In genomic region chr11:73072935-73073481, GRCh38 we compare ENCODE assay signal across 9 cellular contexts.
DNase-seq lines count a peak whose midpoint lies in the region; ATAC-seq and TF ChIP-seq lines count a peak whose summit lies in the region.
"Had no signal": no experiment of that assay in that cellular context is flagged by ENCODE, and none has a peak within 500 bp of the region (broad histone marks: within the 10 kb centered on the region; RNA-seq: fewer than 3 reads in every experiment).

No MANE protein-coding gene starts in this region.

- TF ChIP-seq CTCF in osteoblast (IDR thresholded peaks at IDR 0.05; ENCODE audit: extremely low read depth, low read depth, low read length), result no peak

- DNase-seq in DMS79 (lab: John Stamatoyannopoulos, UW) (peak; percentile 9), DMS79 treated with DMSO at 0.1 percent for 48 hours (lab: John Stamatoyannopoulos, UW) (no peak), NCI-H526 (lab: John Stamatoyannopoulos, UW) (peak; percentile 39 to 51), osteoblast (ENCODE audit: insufficient read length, low spot score, missing footprints) (peak; percentile 5), globus pallidus (ENCODE audit: low spot score) (no peak)

- peak overlapping the region in 1 of 2 donors; percentile 16 for H3K4me3 ChIP-seq in duodenal mucosa (ENCODE audit: low read depth in 1 of 2, low read length in 2 of 2)
- no peak overlapping the region for H3K4me3 ChIP-seq in osteoblast (ENCODE audit: insufficient read depth, low read length)

- H3K27me3 ChIP-seq in duodenal mucosa (ENCODE audit: control insufficient read depth in 1 of 2, insufficient read depth in 2 of 2, low read length in 2 of 2), result no peaks in the 10 kb centered on the region
- no peaks in the 10 kb centered on the region for H3K27me3 ChIP-seq in osteoblast (ENCODE audit: insufficient read depth, low read length)

- H3K4me1 ChIP-seq in duodenal mucosa (ENCODE audit: control insufficient read depth in 1 of 2, insufficient read depth in 2 of 2, low read length in 2 of 2) (peaks cover 7 to 12% of the 10 kb centered on the region in 2 donors), osteoblast (ENCODE audit: insufficient read depth, low read length) (peaks cover 12% of the 10 kb centered on the region)

- ATAC-seq in GM21737 (IDR thresholded peaks at IDR 0.05; ENCODE audit: unreplicated experiment) (peak; percentile 70), HG02884 (IDR thresholded peaks at IDR 0.05; ENCODE audit: unreplicated experiment) (no peak)

- H3K36me3 ChIP-seq in duodenal mucosa (ENCODE audit: control insufficient read depth in 1 of 2, insufficient read depth in 2 of 2, low read length in 2 of 2) (no peaks in the 10 kb centered on the region), osteoblast (ENCODE audit: insufficient read depth, low read length) (no peaks in the 10 kb centered on the region)

- H4K20me1 ChIP-seq in osteoblast (ENCODE audit: insufficient read depth, low read length), result peaks cover 8% of the 10 kb centered on the region

- H2AFZ ChIP-seq in osteoblast (ENCODE audit: low read length), result no peak overlapping the region

- peak overlapping the region; percentile 49 for H3K4me2 ChIP-seq in osteoblast (ENCODE audit: insufficient read depth, low read length)

- peak overlapping the region; percentile 43 for H3K27ac ChIP-seq in duodenal mucosa (ENCODE audit: low read depth, low read length)
- no peak overlapping the region for H3K27ac ChIP-seq in osteoblast (ENCODE audit: low read depth, low read length)
- H3K27ac ChIP-seq: 22Rv1 had no signal

- H3K79me2 ChIP-seq in osteoblast (ENCODE audit: insufficient read depth, low read length), result peaks cover 61% of the 10 kb centered on the region

- H3K9ac ChIP-seq in duodenal mucosa (ENCODE audit: low read depth in 1 of 2, low read length in 2 of 2), result peak overlapping the region in 1 of 2 donors; percentile 13

- H3K9me3 ChIP-seq in duodenal mucosa (ENCODE audit: control insufficient read depth in 1 of 2, low read length in 2 of 2) (peaks cover 0 to 2% of the 10 kb centered on the region in 2 donors), osteoblast (ENCODE audit: low read depth, low read length) (no peaks in the 10 kb centered on the region)

Comparison
In these comparisons a context has a peak if more than half of its experiments do, and no peak if none do; other contexts are left out.
1. DNase-seq: peak in DMS79 (single experiment), NCI-H526 (2 of 2) and osteoblast (single experiment); none in DMS79 treated with DMSO at 0.1 percent for 48 hours (single experiment) and globus pallidus (single experiment).